In genomic region chr14:102975662-102976061, GRCh38 we compare ENCODE assay signal across 1 cellular context.
TF ChIP-seq lines count a peak whose summit lies in the region.

No MANE protein-coding gene starts in this region.

TF ChIP-seq in GM23338, 12 proteins besides CTCF, POLR2A, EP300 and RAD21:
- TF ChIP-seq ZNF462 (CRISPR knock-in tag; IDR thresholded peaks at IDR 0.05) (no peak), REST (IDR thresholded peaks at IDR 0.05; ENCODE audit: unreplicated experiment) (no peak), EZH2phosphoT487 (IDR thresholded peaks at IDR 0.05; ENCODE audit: unreplicated experiment) (no peak), NANOG (IDR thresholded peaks at IDR 0.05; ENCODE audit: borderline replicate concordance) (no peak), ZNF331 (CRISPR knock-in tag; IDR thresholded peaks at IDR 0.05; ENCODE audit: low read depth) (no peak), JUNB (IDR thresholded peaks at IDR 0.05; ENCODE audit: unreplicated experiment) (no peak), CREB1 (CRISPR knock-in tag; IDR thresholded peaks at IDR 0.05; ENCODE audit: low read depth) (no peak), STAT1 (IDR thresholded peaks at IDR 0.05; ENCODE audit: unreplicated experiment) (no peak), POLR2AphosphoS5 (IDR thresholded peaks at IDR 0.05; ENCODE audit: low read depth) (no peak), EZH2 (IDR thresholded peaks at IDR 0.05; ENCODE audit: low read depth, unreplicated experiment) (no peak), ZNF114 (CRISPR knock-in tag; IDR thresholded peaks at IDR 0.05) (no peak), ETS1 (IDR thresholded peaks at IDR 0.05) (no peak)
